Comparison of ENCODE assay signal across 28 cellular contexts in genomic region chr2:99477054-99477453, GRCh38.
"Had no signal": no experiment of that assay in that cellular context is flagged by ENCODE, and none has a peak within 500 bp of the region (broad histone marks: within the 10 kb centered on the region; RNA-seq: fewer than 3 reads in every experiment).

No MANE protein-coding gene starts in this region.

- FAIRE-seq: endometrium, pancreas had no signal

- DNase-seq: activated B cell treated with CpG ODN at 0.5 μM for 24 hours; activated CD4-positive, alpha-beta T cell treated with anti-CD3 and anti-CD28 coated beads, Interleukin-2, amount 50 U/mL, for 1 hour; activated CD8-positive, alpha-beta T cell treated with anti-CD3 and anti-CD28 coated beads for 36 hours; activated gamma-delta T cell treated with Interleukin-2 at 50 U/mL for 16 hours; activated naive CD4-positive, alpha-beta T cell treated with anti-CD3 and anti-CD28 coated beads, Interleukin-2, amount 50 U/mL, for 16 hours; activated T-cell treated with anti-CD3 and anti-CD28 coated beads, Interleukin-2, amount 50 U/mL, for 4 hours; amniotic stem cell; central memory CD4-positive, alpha-beta T cell; effector CD4-positive, alpha-beta T cell; erythroblast; hypothalamus; immature natural killer cell; naive B cell; nucleus accumbens; pancreas; retina; stimulated activated CD4-positive, alpha-beta T cell treated with anti-CD3 and anti-CD28 coated beads, Interleukin-15, amount 100 ng/mL, for 24 hours; stimulated activated CD4-positive, alpha-beta T cell treated with anti-CD3 and anti-CD28 coated beads, Interleukin-2, amount 100 ng/mL, for 24 hours; stimulated activated naive B cell treated with anti-CD40 and anti-IgM and Interleukin-4, amounts not matched to agents 10 μg/mL and 1 μg/mL and 100 μg/mL, for 72 hours; stomach; T-helper 2 cell; tibial artery had no signal

- H3K9me3 ChIP-seq: gastroesophageal sphincter, pancreas, prostate gland, stomach, tibial artery had no signal

- H3K36me3 Mint-ChIP-seq: immature natural killer cell, mesothelial cell of epicardium, naive B cell had no signal

- H3K4me3 Mint-ChIP-seq: activated B cell treated with CpG ODN at 0.5 μM for 24 hours; activated CD8-positive, alpha-beta T cell treated with anti-CD3 and anti-CD28 coated beads for 36 hours; activated T-cell treated with anti-CD3 and anti-CD28 coated beads, Interleukin-2, amount 50 U/mL, for 4 hours; activated T-helper 17 cell treated with anti-CD3 and anti-CD28 coated beads, Interleukin-2, amount 50 U/mL, for 72 hours; dendritic cell treated with granulocyte-macrophage colony-stimulating factor and Interleukin-4, amounts not matched to agents 40 ng/mL and 50 ng/mL, for 4 days; immature natural killer cell; mesothelial cell of epicardium; stimulated activated naive B cell treated with anti-CD40 and anti-IgM and Interleukin-4, amounts not matched to agents 10 μg/mL and 1 μg/mL and 100 μg/mL, for 72 hours had no signal

- H3K9me3 Mint-ChIP-seq: activated B cell treated with CpG ODN at 0.5 μM for 24 hours; activated CD8-positive, alpha-beta T cell treated with anti-CD3 and anti-CD28 coated beads for 36 hours; activated T-cell treated with anti-CD3 and anti-CD28 coated beads, Interleukin-2, amount 50 U/mL, for 4 hours; activated T-helper 17 cell treated with anti-CD3 and anti-CD28 coated beads, Interleukin-2, amount 50 U/mL, for 72 hours; dendritic cell treated with granulocyte-macrophage colony-stimulating factor and Interleukin-4, amounts not matched to agents 40 ng/mL and 50 ng/mL, for 4 days; immature natural killer cell; mesothelial cell of epicardium had no signal

- H3K27me3 Mint-ChIP-seq: activated B cell treated with CpG ODN at 0.5 μM for 24 hours; activated CD8-positive, alpha-beta T cell treated with anti-CD3 and anti-CD28 coated beads for 36 hours; activated T-helper 17 cell treated with anti-CD3 and anti-CD28 coated beads, Interleukin-2, amount 50 U/mL, for 72 hours; dendritic cell treated with granulocyte-macrophage colony-stimulating factor and Interleukin-4, amounts not matched to agents 40 ng/mL and 50 ng/mL, for 4 days; naive B cell; stimulated activated naive B cell treated with anti-CD40 and anti-IgM and Interleukin-4, amounts not matched to agents 10 μg/mL and 1 μg/mL and 100 μg/mL, for 72 hours had no signal

- H3K27ac Mint-ChIP-seq: activated B cell treated with CpG ODN at 0.5 μM for 24 hours; activated CD8-positive, alpha-beta T cell treated with anti-CD3 and anti-CD28 coated beads for 36 hours; activated T-helper 17 cell treated with anti-CD3 and anti-CD28 coated beads, Interleukin-2, amount 50 U/mL, for 72 hours; dendritic cell treated with granulocyte-macrophage colony-stimulating factor and Interleukin-4, amounts not matched to agents 40 ng/mL and 50 ng/mL, for 4 days; mesothelial cell of epicardium; naive B cell; stimulated activated naive B cell treated with anti-CD40 and anti-IgM and Interleukin-4, amounts not matched to agents 10 μg/mL and 1 μg/mL and 100 μg/mL, for 72 hours had no signal

- ATAC-seq: activated CD8-positive, alpha-beta T cell treated with anti-CD3 and anti-CD28 coated beads for 36 hours; activated T-cell treated with anti-CD3 and anti-CD28 coated beads, Interleukin-2, amount 50 U/mL, for 4 hours; activated T-helper 17 cell treated with anti-CD3 and anti-CD28 coated beads, Interleukin-2, amount 50 U/mL, for 72 hours; gastroesophageal sphincter; pancreas; stimulated activated naive B cell treated with anti-CD40 and anti-IgM and Interleukin-4, amounts not matched to agents 10 μg/mL and 1 μg/mL and 100 μg/mL, for 72 hours had no signal

- H3K4me3 ChIP-seq: gastroesophageal sphincter, pancreas, prostate gland, stomach, tibial artery had no signal

- H3K27ac ChIP-seq: gastroesophageal sphincter, pancreas, tibial artery had no signal

- H3K27me3 ChIP-seq: gastroesophageal sphincter, pancreas, stomach, tibial artery had no signal

- H3K36me3 ChIP-seq: gastroesophageal sphincter, pancreas, prostate gland, stomach, tibial artery had no signal
